ENCODE assay signal across 1 cellular context in genomic region chr9:135916998-135917397, GRCh38.
TF ChIP-seq lines count a peak whose summit lies in the region.

No MANE protein-coding gene starts in this region.

TF ChIP-seq in IMR-90, 13 proteins besides CTCF, POLR2A, EP300 and RAD21:
- TF ChIP-seq NFE2L2 (IDR thresholded peaks at IDR 0.05; ENCODE audit: low read depth, low read length): no peak
- no peak for TF ChIP-seq CEBPB (IDR thresholded peaks at IDR 0.05; ENCODE audit: low read depth, low read length)
- no peak for TF ChIP-seq MAZ (IDR thresholded peaks at IDR 0.05; ENCODE audit: borderline replicate concordance, low read depth, low read length)
- TF ChIP-seq RCOR1 (IDR thresholded peaks at IDR 0.05; ENCODE audit: insufficient replicate concordance, low read length): no peak
- TF ChIP-seq MAFK (IDR thresholded peaks at IDR 0.05; ENCODE audit: low read depth, low read length): no peak
- no peak for TF ChIP-seq FOS (IDR thresholded peaks at IDR 0.05; ENCODE audit: low read depth, low read length)
- TF ChIP-seq SMC3 (IDR thresholded peaks at IDR 0.05; ENCODE audit: low read depth, low read length): no peak
- no peak for TF ChIP-seq RFX5 (IDR thresholded peaks at IDR 0.05; ENCODE audit: low read depth, low read length)
- no peak for TF ChIP-seq CHD1 (IDR thresholded peaks at IDR 0.05; ENCODE audit: low read depth, low read length)
- no peak for TF ChIP-seq BHLHE40 (IDR thresholded peaks at IDR 0.05; ENCODE audit: low read depth, low read length)
- TF ChIP-seq ELK1 (IDR thresholded peaks at IDR 0.05; ENCODE audit: borderline replicate concordance, low read depth, low read length): no peak
- TF ChIP-seq MXI1 (IDR thresholded peaks at IDR 0.05; ENCODE audit: borderline replicate concordance, low read depth, low read length): no peak
- TF ChIP-seq, protein P1, sequence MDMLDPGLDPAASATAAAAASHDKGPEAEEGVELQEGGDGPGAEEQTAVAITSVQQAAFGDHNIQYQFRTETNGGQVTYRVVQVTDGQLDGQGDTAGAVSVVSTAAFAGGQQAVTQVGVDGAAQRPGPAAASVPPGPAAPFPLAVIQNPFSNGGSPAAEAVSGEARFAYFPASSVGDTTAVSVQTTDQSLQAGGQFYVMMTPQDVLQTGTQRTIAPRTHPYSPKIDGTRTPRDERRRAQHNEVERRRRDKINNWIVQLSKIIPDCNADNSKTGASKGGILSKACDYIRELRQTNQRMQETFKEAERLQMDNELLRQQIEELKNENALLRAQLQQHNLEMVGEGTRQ (IDR thresholded peaks at IDR 0.05; ENCODE audit: low read depth, low read length): no peak
